Comparison of ENCODE assay signal across 21 cellular contexts in genomic region chr12:119159844-119160243, GRCh38. TPM values are rescaled to one million over a fixed set of nuclear protein-coding genes. Genes with fewer than 3 reads are reported as not detected.
DNase-seq lines count a peak whose midpoint lies in the region; ATAC-seq and TF ChIP-seq lines count a peak whose summit lies in the region.
"Had no signal": no experiment of that assay in that cellular context is flagged by ENCODE, and none has a peak within 500 bp of the region (broad histone marks: within the 10 kb centered on the region; RNA-seq: fewer than 3 reads in every experiment).

No MANE protein-coding gene starts in this region.

- H3K4me1 ChIP-seq in left ventricle myocardium inferior (peaks cover 47% of the 10 kb centered on the region), right atrium auricular region (peaks cover 0 to 41% of the 10 kb centered on the region in 2 donors), gastrocnemius medialis (peaks cover 42 to 43% of the 10 kb centered on the region in 2 donors)
- H3K4me1 ChIP-seq: A549, BE2C had no signal

- intact Hi-C loops in left ventricle myocardium inferior (cut with micrococcal nuclease) (no loop called here), gastrocnemius medialis (cut with DNase I; ENCODE audit: low total_unique reads) (loop anchor here (2.0 kb wide), 1 partner anchor 49 kb away; no protein-coding TSS in a partner anchor)

- peak; percentile 13 to 25 for ATAC-seq in gastrocnemius medialis
- no peak for ATAC-seq in GM18907 (IDR thresholded peaks at IDR 0.05; ENCODE audit: unreplicated experiment)
- ATAC-seq: A549 had no signal

- no peaks in the 10 kb centered on the region for H3K9me3 ChIP-seq in left ventricle myocardium inferior (replicated peaks)
- no peaks in the 10 kb centered on the region for H3K9me3 ChIP-seq in right atrium auricular region
- H3K9me3 ChIP-seq in gastrocnemius medialis = no peaks in the 10 kb centered on the region
- H3K9me3 ChIP-seq: A549, BE2C had no signal

- H3K4me3 ChIP-seq in left ventricle myocardium inferior (no peak overlapping the region), right atrium auricular region (no peak overlapping the region), gastrocnemius medialis (no peak overlapping the region)
- H3K4me3 ChIP-seq: A549; BLaER1 treated with 17β-estradiol and CSF1 and Interleukin-3, amounts not matched to agents 10 nM and 100 nM; GM23248 had no signal

- in situ Hi-C loops in gastrocnemius medialis (cut with MboI; ENCODE audit: low sequenced_read_pairs in 4 of 4) = no loop called here

- peak overlapping the region; percentile 16 for H3K27ac ChIP-seq in left ventricle myocardium inferior (replicated peaks)
- peak overlapping the region in 1 of 2 donors; percentile 92 for H3K27ac ChIP-seq in right atrium auricular region
- peak overlapping the region; percentile 93 to 99 (median 95) for H3K27ac ChIP-seq in gastrocnemius medialis
- H3K27ac ChIP-seq: A549; BLaER1 treated with 17β-estradiol and CSF1 and Interleukin-3, amounts not matched to agents 10 nM and 100 nM; GM23248 had no signal

- DNase-seq in left ventricle myocardium inferior (no peak), right atrium auricular region (ENCODE audit: low spot score) (no peak), cerebellar cortex (ENCODE audit: low spot score) (peak; percentile 25), gastrocnemius medialis (peak in 1 of 2 donors; percentile 83), NCI-H2227 treated with DMSO at 0.1 percent for 48 hours (lab: John Stamatoyannopoulos, UW) (no peak), dedifferentiated amniotic fluid mesenchymal stem cell (ENCODE audit: extremely low spot score) (no peak)
- DNase-seq: 8988T; ACHN; AML-193; BE2C; CD4-positive, alpha-beta T cell; CD8-positive, alpha-beta memory T cell; DMS 273 treated with DMSO at 0.1 percent for 48 hours; DMS53; DMS79 treated with DMSO at 0.1 percent for 48 hours; GM23248; H7; HCEC 1CT had no signal

- H3K27me3 ChIP-seq in left ventricle myocardium inferior (ENCODE audit: low read depth) (peaks cover 4% of the 10 kb centered on the region), right atrium auricular region (no peaks in the 10 kb centered on the region), gastrocnemius medialis (no peaks in the 10 kb centered on the region)
- H3K27me3 ChIP-seq: BE2C; BLaER1 treated with 17β-estradiol and CSF1 and Interleukin-3, amounts not matched to agents 10 nM and 100 nM had no signal

- H3K36me3 ChIP-seq in left ventricle myocardium inferior = no peaks in the 10 kb centered on the region
- H3K36me3 ChIP-seq in right atrium auricular region = no peaks in the 10 kb centered on the region
- no peaks in the 10 kb centered on the region for H3K36me3 ChIP-seq in gastrocnemius medialis
- H3K36me3 ChIP-seq: BLaER1 treated with 17β-estradiol and CSF1 and Interleukin-3, amounts not matched to agents 10 nM and 100 nM had no signal

- no peak for TF ChIP-seq POLR2A in gastrocnemius medialis (IDR thresholded peaks at IDR 0.05)

- TF ChIP-seq CTCF in left ventricle myocardium inferior (IDR thresholded peaks at IDR 0.05; ENCODE audit: borderline replicate concordance) (no peak), right atrium auricular region (IDR thresholded peaks at IDR 0.05) (no peak), gastrocnemius medialis (IDR thresholded peaks at IDR 0.05 in 4 of 5, conservative IDR thresholded peaks at IDR 0.05 in 1 of 5) (no peak)

RNA-seq across cellular contexts. Expression of gene HSPB8, which starts 18.9 kb away (rescaled TPM):
- 512 TPM for total RNA-seq in left ventricle myocardium inferior
- 100 to 1,000 TPM; 469 to 530 TPM for total RNA-seq in right atrium auricular region
- 100 to 1,000 TPM; 552 to 742 (median 604) TPM for total RNA-seq in gastrocnemius medialis
- total RNA-seq: CD4-positive, alpha-beta T cell; CD8-positive, alpha-beta memory T cell had no signal
